19 cellular contexts compared by ENCODE assay signal in the genomic region with DNA sequence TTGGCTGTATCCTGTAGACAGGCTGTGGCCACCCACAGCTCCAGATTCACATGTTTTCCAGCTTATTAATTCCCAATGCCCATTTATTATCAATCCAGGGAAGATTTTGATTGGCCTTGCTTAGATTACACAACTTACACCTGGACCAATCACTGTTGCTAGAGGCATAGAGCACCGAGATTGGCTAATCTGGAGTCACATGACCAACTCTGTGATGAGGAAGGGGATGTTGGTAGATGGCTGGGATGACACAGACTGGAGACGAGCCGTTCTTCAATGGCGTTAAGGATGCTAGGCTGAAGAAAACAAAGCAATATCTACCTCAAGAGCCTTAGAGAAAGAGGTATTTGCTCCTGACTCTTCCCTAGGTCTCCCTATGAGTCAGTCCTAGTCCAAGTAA.
"Had no signal": no experiment of that assay in that cellular context is flagged by ENCODE, and none has a peak within 500 bp of the region (broad histone marks: within the 10 kb centered on the region; RNA-seq: fewer than 3 reads in every experiment).

No MANE protein-coding gene starts in this region.

- H3K9me3 ChIP-seq: SJSA1 had no signal

- FAIRE-seq: RCC 7860 had no signal

- H3K27me3 ChIP-seq: SJSA1 had no signal

- H3K36me3 ChIP-seq: SJSA1 had no signal

- DNase-seq: Kasumi-1, KG1, MV-4-11, NCI-H1048, NCI-H1105, NCI-H1417, NCI-H1436 treated with DMSO at 0.1 percent for 48 hours, NCI-H1694, NCI-H187 treated with DMSO at 0.1 percent for 48 hours, NCI-H2029 treated with DMSO at 0.1 percent for 48 hours, NCI-H2227 treated with DMSO at 0.1 percent for 48 hours, NCI-H524, NCI-H748 treated with DMSO at 0.1 percent for 48 hours, Right ventricle myocardium superior, RPMI8226, SIG-M5 had no signal

- H3K27ac ChIP-seq: SJSA1, SK-N-MC had no signal

- H3K4me3 ChIP-seq: SJSA1, SK-N-MC had no signal
